ENCODE assay signal across 8 cellular contexts in genomic region chr20:57092112-57092899, GRCh38.
DNase-seq lines count a peak whose midpoint lies in the region; ATAC-seq, FAIRE-seq and TF ChIP-seq lines count a peak whose summit lies in the region.

No MANE protein-coding gene starts in this region.

- no peak overlapping the region for H3K23ac ChIP-seq in IMR-90 (ENCODE audit: low read depth, low read length)

- H3K9ac ChIP-seq in IMR-90 (ENCODE audit: low read depth, low read length): no peak overlapping the region

- H3K18ac ChIP-seq in IMR-90 (ENCODE audit: low read depth, low read length): no peak overlapping the region

- no peak overlapping the region for H3K4ac ChIP-seq in IMR-90 (ENCODE audit: low read depth, low read length)

- no peak overlapping the region for H2BK120ac ChIP-seq in IMR-90 (ENCODE audit: low read depth, low read length)

- dilution Hi-C loops in IMR-90 (cut with HindIII; ENCODE audit: low sequenced_read_pairs, unreplicated experiment): no loop called here

- peak; percentile 52 for TF ChIP-seq CTCF in IMR-90 (conservative IDR thresholded peaks at IDR 0.05; ENCODE audit: low read depth, low read length)

- H3K14ac ChIP-seq in IMR-90 (replicated peaks; ENCODE audit: low read depth, low read length): no peak overlapping the region

- H4K5ac ChIP-seq in IMR-90 (ENCODE audit: low read depth, low read length): no peak overlapping the region

- peak; percentile 81 for DNase-seq in SIG-M5 treated with dmso at 0.1 percent for 504 hours (lab: John Stamatoyannopoulos, UW; ENCODE audit: unreplicated experiment)
- no peak for DNase-seq in SIG-M5 (lab: John Stamatoyannopoulos, UW)
- peak; percentile 26 for DNase-seq in IMR-90
- peak; percentile 69 for DNase-seq in activated naive CD8-positive, alpha-beta T cell treated with anti-CD3 and anti-CD28 coated beads, Interleukin-2, amount 50 U/mL, for 24 hours
- peak; percentile 56 to 82 (median 82) for DNase-seq in right cardiac atrium
- peak; percentile 55 for DNase-seq in small intestine

- no peaks in the 10 kb centered on the region for H4K20me1 ChIP-seq in IMR-90 (ENCODE audit: insufficient read depth, low read length)

- WGBS in IMR-90 (ENCODE audit: extremely low coverage in 2 of 2, insufficient read length in 1 of 2), 2 experiments: 19% methylated on average over 18 of the region's 34 CpGs; no CpG with 5 or more reads in 1 of the 2 experiments
- WGBS in right cardiac atrium: 20% methylated on average over 34 of the region's 34 CpGs
- WGBS in small intestine, 3 donors: 16 to 21% (median 20%) methylated on average over 34 of the region's 34 CpGs

- peak overlapping the region; percentile 25 for H2AFZ ChIP-seq in IMR-90 (replicated peaks; ENCODE audit: low read length, poor library complexity)

- no peak overlapping the region for H3K4me3 Mint-ChIP-seq in activated naive CD8-positive, alpha-beta T cell treated with anti-CD3 and anti-CD28 coated beads, Interleukin-2, amount 50 U/mL, for 24 hours

- no peak overlapping the region for H2AK5ac ChIP-seq in IMR-90 (ENCODE audit: low read depth, low read length)

- peaks cover 15% of the 10 kb centered on the region for H3K4me1 Mint-ChIP-seq in activated naive CD8-positive, alpha-beta T cell treated with anti-CD3 and anti-CD28 coated beads, Interleukin-2, amount 50 U/mL, for 24 hours

- H3K56ac ChIP-seq in IMR-90 (ENCODE audit: extremely low read depth, insufficient read depth, low read length): no peak overlapping the region

- in situ Hi-C loops in IMR-90 (cut with MboI; ENCODE audit: low sequenced_read_pairs): no loop called here

- H3K27ac Mint-ChIP-seq in activated naive CD8-positive, alpha-beta T cell treated with anti-CD3 and anti-CD28 coated beads, Interleukin-2, amount 50 U/mL, for 24 hours: no peak overlapping the region

- no peak overlapping the region for H3K4me3 ChIP-seq in IMR-90 (ENCODE audit: insufficient read depth, low read depth, low read length)
- H3K4me3 ChIP-seq in right cardiac atrium (ENCODE audit: low read length): no peak overlapping the region
- H3K4me3 ChIP-seq in small intestine (ENCODE audit: low read depth in 1 of 2, low read length in 2 of 2): no peak overlapping the region

- ATAC-seq in IMR-90 (ENCODE audit: low read depth) (peak; percentile 86), SK-N-SH treated with all-trans-retinoic acid at 6 μM for 48 hours (peak; percentile 78), right cardiac atrium (peak; percentile 67 to 74), GM18870 (IDR thresholded peaks at IDR 0.05; ENCODE audit: unreplicated experiment) (no peak)
- ATAC-seq in activated naive CD8-positive, alpha-beta T cell treated with anti-CD3 and anti-CD28 coated beads, Interleukin-2, amount 50 U/mL, for 24 hours: peak; percentile 47

- no peak for FAIRE-seq in small intestine (lab: Jason Lieb, UNC)

- no peak overlapping the region for H2BK15ac ChIP-seq in IMR-90 (ENCODE audit: low read depth, low read length)

- H3K4me2 ChIP-seq in IMR-90 (ENCODE audit: low read depth, low read length): no peak overlapping the region

- H3K36me3 Mint-ChIP-seq in activated naive CD8-positive, alpha-beta T cell treated with anti-CD3 and anti-CD28 coated beads, Interleukin-2, amount 50 U/mL, for 24 hours (ENCODE audit: low read depth): peaks cover 5% of the 10 kb centered on the region

- no peak overlapping the region for H4K91ac ChIP-seq in IMR-90 (ENCODE audit: insufficient read depth, low read depth, low read length)

- H3K9me3 ChIP-seq in IMR-90 (ENCODE audit: control insufficient read depth, insufficient read depth, low read length) (peaks cover 2% of the 10 kb centered on the region; the same call in 1 of the 2 replicates), right cardiac atrium (ENCODE audit: control insufficient read depth, low read length) (no peaks in the 10 kb centered on the region), small intestine (ENCODE audit: control insufficient read depth, low read depth) (no peaks in the 10 kb centered on the region)

- TF ChIP-seq POLR2A in IMR-90 (IDR thresholded peaks at IDR 0.05; ENCODE audit: low read depth, low read length): no peak

- peaks cover 5% of the 10 kb centered on the region for H3K9me3 Mint-ChIP-seq in activated naive CD8-positive, alpha-beta T cell treated with anti-CD3 and anti-CD28 coated beads, Interleukin-2, amount 50 U/mL, for 24 hours

- H3K27ac ChIP-seq in IMR-90 (ENCODE audit: insufficient read depth, low read length) (no peak overlapping the region), right cardiac atrium (ENCODE audit: low read length) (no peak overlapping the region), small intestine (ENCODE audit: low read depth in 1 of 2, low read length in 1 of 2) (no peak overlapping the region)

- no peaks in the 10 kb centered on the region for H3K4me1 ChIP-seq in IMR-90 (ENCODE audit: control insufficient read depth, insufficient read depth, low read length)
- no peaks in the 10 kb centered on the region for H3K4me1 ChIP-seq in right cardiac atrium (ENCODE audit: control insufficient read depth, insufficient read depth, low read length)
- H3K4me1 ChIP-seq in small intestine (ENCODE audit: control insufficient read depth in 2 of 2, insufficient read depth in 1 of 2, low read depth in 1 of 2, low read length in 1 of 2): no peaks in the 10 kb centered on the region

- TF ChIP-seq RAD21 in IMR-90 (IDR thresholded peaks at IDR 0.05; ENCODE audit: low read length): peak; percentile 47

- peak overlapping the region; percentile 2 for H2AK9ac ChIP-seq in IMR-90 (replicated peaks; ENCODE audit: low read depth, low read length, poor library complexity)

- H3K79me1 ChIP-seq in IMR-90 (ENCODE audit: low read depth in 1 of 2, low read length in 2 of 2): no peaks in the 10 kb centered on the region

- intact Hi-C loops in IMR-90 (cut with micrococcal nuclease) (loop anchor here (1.0 to 5.0 kb wide), 3 partner anchors 254 to 542 kb away; no protein-coding TSS in a partner anchor), right cardiac atrium (cut with DNase I) (loop anchor here in 2 of 4 donors (5.0 to 10.0 kb wide), 3 partner anchors 235 to 402 kb away; partner anchors contain the start of gene SPO11 (in 2 of the 2))

- no peaks in the 10 kb centered on the region for H3K9me1 ChIP-seq in IMR-90 (ENCODE audit: insufficient read depth, low read length)

- POLR2A ChIA-PET in IMR-90 (lab: Charles Lee; ENCODE audit: unreplicated experiment): no interaction called here

- no peaks in the 10 kb centered on the region for H3K36me3 ChIP-seq in IMR-90 (ENCODE audit: control insufficient read depth, insufficient read depth, low read length)
- no peaks in the 10 kb centered on the region for H3K36me3 ChIP-seq in small intestine (ENCODE audit: control insufficient read depth in 2 of 2, insufficient read depth in 2 of 2, low read length in 2 of 2)

- BruUV-seq in IMR-90 (replicated peaks; lab: Mats Ljungman, UMichigan): no TSS peak

- H3K27me3 ChIP-seq in IMR-90 (ENCODE audit: control insufficient read depth, insufficient read depth, low read length) (no peaks in the 10 kb centered on the region), right cardiac atrium (ENCODE audit: control insufficient read depth, insufficient read depth) (no peaks in the 10 kb centered on the region), small intestine (ENCODE audit: control insufficient read depth in 2 of 2, insufficient read depth in 2 of 2, low read length in 2 of 2) (no peaks in the 10 kb centered on the region)

- peaks cover 10% of the 10 kb centered on the region for H3K27me3 Mint-ChIP-seq in activated naive CD8-positive, alpha-beta T cell treated with anti-CD3 and anti-CD28 coated beads, Interleukin-2, amount 50 U/mL, for 24 hours

- H2BK5ac ChIP-seq in IMR-90 (ENCODE audit: low read depth, low read length, poor library complexity, severe bottlenecking): no peak overlapping the region

- no peak overlapping the region for H4K8ac ChIP-seq in IMR-90 (ENCODE audit: low read depth in 2 of 2, low read length in 2 of 2)

- no peak overlapping the region for H2BK20ac ChIP-seq in IMR-90 (ENCODE audit: low read depth, low read length)

- CTCF ChIA-PET in IMR-90 (lab: Yijun Ruan, JAX): interaction anchor here (1.1 kb wide), 1 partner anchor 255 kb away, joined by 3 read pairs; no protein-coding TSS in a partner anchor

TF ChIP-seq in IMR-90, 13 proteins besides CTCF, POLR2A, EP300 and RAD21:
- TF ChIP-seq SMC3 (IDR thresholded peaks at IDR 0.05; ENCODE audit: low read depth, low read length): peak; percentile 48
- no peak for TF ChIP-seq CEBPB (IDR thresholded peaks at IDR 0.05; ENCODE audit: low read depth, low read length)
- TF ChIP-seq MAFK (IDR thresholded peaks at IDR 0.05; ENCODE audit: low read depth, low read length): no peak

TF ChIP-seq in SK-N-SH treated with all-trans-retinoic acid at 6 μM for 48 hours, 23 proteins besides CTCF, POLR2A, EP300 and RAD21:
- no peak for TF ChIP-seq ARNTL (CRISPR knock-in tag; IDR thresholded peaks at IDR 0.05; ENCODE audit: borderline replicate concordance, low read depth)
- TF ChIP-seq TOX (CRISPR knock-in tag; IDR thresholded peaks at IDR 0.05; ENCODE audit: borderline replicate concordance): no peak
- TF ChIP-seq, protein P1, sequence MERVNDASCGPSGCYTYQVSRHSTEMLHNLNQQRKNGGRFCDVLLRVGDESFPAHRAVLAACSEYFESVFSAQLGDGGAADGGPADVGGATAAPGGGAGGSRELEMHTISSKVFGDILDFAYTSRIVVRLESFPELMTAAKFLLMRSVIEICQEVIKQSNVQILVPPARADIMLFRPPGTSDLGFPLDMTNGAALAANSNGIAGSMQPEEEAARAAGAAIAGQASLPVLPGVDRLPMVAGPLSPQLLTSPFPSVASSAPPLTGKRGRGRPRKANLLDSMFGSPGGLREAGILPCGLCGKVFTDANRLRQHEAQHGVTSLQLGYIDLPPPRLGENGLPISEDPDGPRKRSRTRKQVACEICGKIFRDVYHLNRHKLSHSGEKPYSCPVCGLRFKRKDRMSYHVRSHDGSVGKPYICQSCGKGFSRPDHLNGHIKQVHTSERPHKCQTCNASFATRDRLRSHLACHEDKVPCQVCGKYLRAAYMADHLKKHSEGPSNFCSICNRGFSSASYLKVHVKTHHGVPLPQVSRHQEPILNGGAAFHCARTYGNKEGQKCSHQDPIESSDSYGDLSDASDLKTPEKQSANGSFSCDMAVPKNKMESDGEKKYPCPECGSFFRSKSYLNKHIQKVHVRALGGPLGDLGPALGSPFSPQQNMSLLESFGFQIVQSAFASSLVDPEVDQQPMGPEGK (CRISPR knock-in tag; IDR thresholded peaks at IDR 0.05; ENCODE audit: borderline replicate concordance): no peak
- no peak for TF ChIP-seq TCF4 (CRISPR knock-in tag; IDR thresholded peaks at IDR 0.05; ENCODE audit: borderline replicate concordance)
- no peak for TF ChIP-seq ZNF70 (CRISPR knock-in tag; IDR thresholded peaks at IDR 0.05)
- TF ChIP-seq SNAI2 (CRISPR knock-in tag; IDR thresholded peaks at IDR 0.05): no peak
- no peak for TF ChIP-seq OSR1 (CRISPR knock-in tag; IDR thresholded peaks at IDR 0.05)
- no peak for TF ChIP-seq ZNF565 (CRISPR knock-in tag; conservative IDR thresholded peaks at IDR 0.05; ENCODE audit: low read depth)
- no peak for TF ChIP-seq ISL1 (CRISPR knock-in tag; IDR thresholded peaks at IDR 0.05)
TF ChIP-seq in SK-N-SH treated with all-trans-retinoic acid at 6 μM for 48 hours: peak in this region for 0.
